Comparison of ENCODE assay signal across 8 cellular contexts in genomic region chr17:58710948-58711552, GRCh38. TPM values are rescaled to one million over a fixed set of nuclear protein-coding genes. Genes with fewer than 3 reads are reported as not detected.
DNase-seq lines count a peak whose midpoint lies in the region; ATAC-seq and TF ChIP-seq lines count a peak whose summit lies in the region.

No MANE protein-coding gene starts in this region.

- POLR2A ChIA-PET in AG04449 (lab: Yijun Ruan, JAX): no interaction called here
- POLR2A ChIA-PET in activated B cell treated with CpG ODN at 0.5 μM for 24 hours (lab: Charles Lee): interaction anchor here (0.6 to 1.8 kb wide), 8 partner anchors 52 to 294 kb away, joined by 3 to 10 read pairs (median 4); no protein-coding TSS in a partner anchor

- TF ChIP-seq CTCF in AG04449 (IDR thresholded peaks at IDR 0.05; ENCODE audit: insufficient read depth, low read length, missing control alignments): peak; percentile 41
- no peak for TF ChIP-seq CTCF in activated B cell treated with CpG ODN at 0.5 μM for 24 hours (IDR thresholded peaks at IDR 0.05)
- TF ChIP-seq CTCF in fibroblast of the aortic adventitia (IDR thresholded peaks at IDR 0.05; ENCODE audit: insufficient read depth, low read length): peak; percentile 67
- TF ChIP-seq CTCF in psoas muscle (IDR thresholded peaks at IDR 0.05): peak; percentile 62

- DNase-seq in AG04449 (ENCODE audit: low read depth, low spot score) (no peak), G401 (ENCODE audit: low spot score) (peak; percentile 72), NCI-H2081 (lab: John Stamatoyannopoulos, UW) (peak; percentile 68 to 71), activated B cell treated with CpG ODN at 0.5 μM for 24 hours (no peak), fibroblast of the aortic adventitia (ENCODE audit: low read depth) (peak; percentile 84), psoas muscle (no peak), OCI-M2 (lab: John Stamatoyannopoulos, UW; ENCODE audit: unreplicated experiment) (no peak)

- ATAC-seq in activated B cell treated with CpG ODN at 0.5 μM for 24 hours (ENCODE audit: low read depth) (peak; percentile 40), psoas muscle (no peak), GM21515 (IDR thresholded peaks at IDR 0.05; ENCODE audit: unreplicated experiment) (no peak)

- intact Hi-C loops in activated B cell treated with CpG ODN at 0.5 μM for 24 hours (cut with micrococcal nuclease) (loop anchor here (1.0 kb wide), 3 partner anchors 124 to 294 kb away; no protein-coding TSS in a partner anchor), psoas muscle (cut with DNase I) (loop anchor here (5.0 to 10.0 kb wide), 2 partner anchors 294 to 296 kb away; no protein-coding TSS in a partner anchor)

- 54 to 55% (median 54%) methylated on average over 4 of the region's 4 CpGs for WGBS in psoas muscle, 3 donors

- no peaks in the 10 kb centered on the region for H3K27me3 Mint-ChIP-seq in activated B cell treated with CpG ODN at 0.5 μM for 24 hours

- peaks cover 12% of the 10 kb centered on the region for H3K4me1 Mint-ChIP-seq in activated B cell treated with CpG ODN at 0.5 μM for 24 hours

- H3K4me3 ChIP-seq in AG04449 (ENCODE audit: low read depth, low read length) (no peak overlapping the region), fibroblast of the aortic adventitia (ENCODE audit: low read depth, low read length) (no peak overlapping the region), psoas muscle (no peak overlapping the region)

- CTCF ChIA-PET in AG04449 (lab: Yijun Ruan, JAX) (interaction anchor here (0.6 to 9.4 kb wide), 31 partner anchors 8 to 1327 kb away, joined by 3 to 184 read pairs (median 4); partner anchors contain the start of genes PPM1E and RAD51C), activated B cell treated with CpG ODN at 0.5 μM for 24 hours (lab: Charles Lee) (interaction anchor here (0.6 to 5.6 kb wide), 10 partner anchors 9 to 600 kb away, joined by 3 to 94 read pairs (median 4); no protein-coding TSS in a partner anchor)

- in situ Hi-C loops in G401 (cut with HindIII; ENCODE audit: low sequenced_read_pairs): no loop called here

- no peaks in the 10 kb centered on the region for H3K9me3 ChIP-seq in psoas muscle

- H3K36me3 ChIP-seq in psoas muscle (ENCODE audit: insufficient read depth in 1 of 2, low read depth in 1 of 2): peaks cover 0 to 36% of the 10 kb centered on the region in 2 donors

- peaks cover 43% of the 10 kb centered on the region for H3K36me3 Mint-ChIP-seq in activated B cell treated with CpG ODN at 0.5 μM for 24 hours (ENCODE audit: low read depth)

- no peaks in the 10 kb centered on the region for H3K4me1 ChIP-seq in psoas muscle

- H3K27ac Mint-ChIP-seq in activated B cell treated with CpG ODN at 0.5 μM for 24 hours: no peak overlapping the region

- no peaks in the 10 kb centered on the region for H3K27me3 ChIP-seq in psoas muscle (ENCODE audit: insufficient read depth in 3 of 3, low read length in 2 of 3)

- no peak overlapping the region for H3K27ac ChIP-seq in psoas muscle

- H3K9me3 Mint-ChIP-seq in activated B cell treated with CpG ODN at 0.5 μM for 24 hours: no peaks in the 10 kb centered on the region

- no peak overlapping the region for H3K4me3 Mint-ChIP-seq in activated B cell treated with CpG ODN at 0.5 μM for 24 hours

RNA-seq across cellular contexts. Expression of gene RAD51C, which starts 18.6 kb away (rescaled TPM):
- 81.2 and 112 TPM in 2 replicates for total RNA-seq in G401 (2014; rRNA removed; shearing (Covaris generic))
- total RNA-seq in activated B cell treated with CpG ODN at 0.5 μM for 24 hours: 32.8 and 36.8 TPM in 2 replicates
- 4.3 and 35.2 TPM in 2 replicates for total RNA-seq in fibroblast of the aortic adventitia (ENCODE audit: low replicate concordance)
- 10 to 100 TPM; 11.0 to 23.2 (median 16.6) TPM for total RNA-seq in psoas muscle
- polyA plus RNA-seq in psoas muscle: 10 to 100 TPM; 13.9 to 17.9 (median 17.1) TPM

RNA-seq across cellular contexts. Expression of gene TEX14, which starts 19.2 kb away (rescaled TPM):
- total RNA-seq in G401 (2014; rRNA removed; shearing (Covaris generic)): not detected in 2 replicates
- total RNA-seq in activated B cell treated with CpG ODN at 0.5 μM for 24 hours: 0.16 and 0.42 TPM in 2 replicates
- total RNA-seq in fibroblast of the aortic adventitia (ENCODE audit: low replicate concordance): not detected in 2 replicates
- 1 to 10 TPM in 1 of 4 donors, under 1 TPM in 2, not detected in 1; 0.13 to 3.5 (median 0.14) TPM for total RNA-seq in psoas muscle
- polyA plus RNA-seq in psoas muscle: under 1 TPM; 0.05 to 0.09 (median 0.06) TPM

RNA-seq across cellular contexts. Expression of gene PPM1E, which starts 44.6 kb away (rescaled TPM):
- total RNA-seq in G401 (2014; rRNA removed; shearing (Covaris generic)): 1.8 and 2.4 TPM in 2 replicates
- total RNA-seq in activated B cell treated with CpG ODN at 0.5 μM for 24 hours (0.02 and 0.07 TPM in 2 replicates), fibroblast of the aortic adventitia (ENCODE audit: low replicate concordance) (0.41 and 0.45 TPM in 2 replicates), psoas muscle (under 1 TPM in 2 of 4 donors, not detected in 2; 0.18 to 0.24 TPM)
- polyA plus RNA-seq in psoas muscle: under 1 TPM in 2 of 3 donors, not detected in 1; 0.01 to 0.03 TPM

Comparison
In these comparisons a context has a peak if more than half of its experiments do, and no peak if none do; other contexts are left out.
1. DNase-seq: peak in G401 (single experiment), NCI-H2081 (2 of 2) and fibroblast of the aortic adventitia (single experiment); none in AG04449 (single experiment), activated B cell treated with CpG ODN at 0.5 μM for 24 hours (single experiment), psoas muscle (0 of 2) and OCI-M2 (single experiment).